Comparison of ENCODE assay signal across 28 cellular contexts in genomic region chr16:29779474-29779873, GRCh38. TPM values are rescaled to one million over a fixed set of nuclear protein-coding genes. Genes with fewer than 3 reads are reported as not detected.
DNase-seq lines count a peak whose midpoint lies in the region; ATAC-seq and TF ChIP-seq lines count a peak whose summit lies in the region.
"Had no signal": no experiment of that assay in that cellular context is flagged by ENCODE, and none has a peak within 500 bp of the region (broad histone marks: within the 10 kb centered on the region; RNA-seq: fewer than 3 reads in every experiment).

No MANE protein-coding gene starts in this region.

- no peak overlapping the region for H3K27ac Mint-ChIP-seq in GM23338
- H3K27ac Mint-ChIP-seq: activated naive CD8-positive, alpha-beta T cell treated with anti-CD3 and anti-CD28 coated beads, Interleukin-2, amount 50 U/mL, for 24 hours; stimulated activated naive CD8-positive, alpha-beta T cell treated with anti-CD3 and anti-CD28 coated beads, Interleukin-15, amount 100 ng/mL, for 72 hours had no signal

- peak overlapping the region; percentile 5 for H4K8ac ChIP-seq in trophoblast cell (ENCODE audit: low read depth, low read length)

- H2AFZ ChIP-seq in GM23338 (no peak overlapping the region), trophoblast cell (ENCODE audit: insufficient read depth, low read length, poor library complexity) (no peak overlapping the region)

- H3K27me3 ChIP-seq in GM23338 (ENCODE audit: insufficient read depth), result peaks cover 6% of the 10 kb centered on the region; the same call in 1 of the 2 replicates
- H3K27me3 ChIP-seq in trophoblast cell (ENCODE audit: insufficient read depth, low read length), result no peaks in the 10 kb centered on the region
- no peaks in the 10 kb centered on the region for H3K27me3 ChIP-seq in ovary

- TF ChIP-seq EP300 in ovary (IDR thresholded peaks at IDR 0.05), result no peak

- TF ChIP-seq POLR2A in ovary (IDR thresholded peaks at IDR 0.05), result no peak

- ATAC-seq in GM23338 (peak; percentile 54), HG03457 (IDR thresholded peaks at IDR 0.05; ENCODE audit: unreplicated experiment) (no peak)
- ATAC-seq: activated naive CD8-positive, alpha-beta T cell treated with anti-CD3 and anti-CD28 coated beads, Interleukin-2, amount 50 U/mL, for 24 hours; esophagus mucosa; Panc1; stimulated activated naive CD8-positive, alpha-beta T cell treated with anti-CD3 and anti-CD28 coated beads, Interleukin-15, amount 100 ng/mL, for 72 hours had no signal

- H3K23ac ChIP-seq in trophoblast cell (ENCODE audit: low read length), result no peak overlapping the region

- H3K27me3 Mint-ChIP-seq in GM23338 (ENCODE audit: insufficient read depth, low read depth, poor library complexity), result peaks cover 12% of the 10 kb centered on the region
- H3K27me3 Mint-ChIP-seq: activated naive CD8-positive, alpha-beta T cell treated with anti-CD3 and anti-CD28 coated beads, Interleukin-2, amount 50 U/mL, for 24 hours; progenitor cell of endocrine pancreas had no signal

- H2BK12ac ChIP-seq in trophoblast cell (ENCODE audit: low read length), result peak overlapping the region; percentile 95

- H3K4ac ChIP-seq in trophoblast cell (ENCODE audit: low read depth, low read length), result no peak overlapping the region

- no peak overlapping the region for H3K4me3 Mint-ChIP-seq in GM23338
- H3K4me3 Mint-ChIP-seq: activated naive CD8-positive, alpha-beta T cell treated with anti-CD3 and anti-CD28 coated beads, Interleukin-2, amount 50 U/mL, for 24 hours; CD4-positive, CD25-positive, alpha-beta regulatory T cell; stimulated activated naive CD8-positive, alpha-beta T cell treated with anti-CD3 and anti-CD28 coated beads, Interleukin-15, amount 100 ng/mL, for 72 hours had no signal

- H3K9me3 ChIP-seq in trophoblast cell (ENCODE audit: insufficient read depth, low read depth, low read length) (peaks cover 5% of the 10 kb centered on the region), ovary (no peaks in the 10 kb centered on the region)
- H3K9me3 ChIP-seq: tibial nerve had no signal

- H3K4me3 ChIP-seq in GM23338 (no peak overlapping the region), fibroblast of the aortic adventitia (ENCODE audit: low read depth, low read length) (no peak overlapping the region), trophoblast cell (ENCODE audit: low read depth, low read length) (no peak overlapping the region), ovary (no peak overlapping the region)
- H3K4me3 ChIP-seq: tibial nerve had no signal

- peaks cover 30% of the 10 kb centered on the region for H3K79me1 ChIP-seq in trophoblast cell (ENCODE audit: low read length)

- TF ChIP-seq CTCF in GM23338 (conservative IDR thresholded peaks at IDR 0.05; ENCODE audit: low read depth in 2 of 2) (no peak), fibroblast of the aortic adventitia (IDR thresholded peaks at IDR 0.05; ENCODE audit: insufficient read depth, low read length) (no peak), ovary (IDR thresholded peaks at IDR 0.05) (no peak)

- H3K4me2 ChIP-seq in GM23338 (no peak overlapping the region), trophoblast cell (ENCODE audit: low read length) (no peak overlapping the region)

- no peak overlapping the region for H3K27ac ChIP-seq in GM23338 (ENCODE audit: low read depth)
- H3K27ac ChIP-seq in trophoblast cell (ENCODE audit: low read depth, low read length), result peak overlapping the region; percentile 62
- H3K27ac ChIP-seq in ovary, result no peak overlapping the region
- H3K27ac ChIP-seq: tibial nerve had no signal

- H3K4me1 ChIP-seq in GM23338 (ENCODE audit: insufficient read depth), result no peaks in the 10 kb centered on the region
- H3K4me1 ChIP-seq in trophoblast cell (ENCODE audit: control insufficient read depth in 1 of 2, insufficient read depth in 2 of 2, low read length in 2 of 2), result peaks cover 30 to 37% of the 10 kb centered on the region in 2 experiments
- H3K4me1 ChIP-seq in ovary (ENCODE audit: insufficient read depth), result no peaks in the 10 kb centered on the region
- H3K4me1 ChIP-seq: tibial nerve had no signal

- peak overlapping the region; percentile 50 for H2BK120ac ChIP-seq in trophoblast cell (ENCODE audit: insufficient read depth, low read length, poor library complexity)

- H3K36me3 Mint-ChIP-seq in GM23338 (ENCODE audit: low read depth), result no peaks in the 10 kb centered on the region
- H3K36me3 Mint-ChIP-seq: CD4-positive, CD25-positive, alpha-beta regulatory T cell had no signal

- H3K14ac ChIP-seq in trophoblast cell (ENCODE audit: low read length), result no peak overlapping the region

- H3K9me2 ChIP-seq in GM23338 (ENCODE audit: insufficient read depth), result peaks cover 5% of the 10 kb centered on the region; the same call in 1 of the 2 replicates

- no peaks in the 10 kb centered on the region for H4K20me1 ChIP-seq in GM23338 (replicated peaks; ENCODE audit: insufficient read depth)

- peaks cover 19% of the 10 kb centered on the region for H3K4me1 Mint-ChIP-seq in GM23338

- DNase-seq in GM23338 (ENCODE audit: low spot score) (peak; percentile 50), RPMI7951 (ENCODE audit: low read depth) (peak; percentile 55), fibroblast of the aortic adventitia (ENCODE audit: low read depth) (peak; percentile 27), trophoblast cell (peak; percentile 87 to 92), ovary (no peak), NOMO-1 (lab: John Stamatoyannopoulos, UW; ENCODE audit: unreplicated experiment in 2 of 2) (no peak)
- no peak for DNase-seq in activated effector memory CD4-positive, alpha-beta T cell treated with Interleukin-2 at 50 U/mL for 16 hours
- DNase-seq: activated gamma-delta T cell; activated naive CD8-positive, alpha-beta T cell treated with anti-CD3 and anti-CD28 coated beads, Interleukin-2, amount 50 U/mL, for 24 hours; CD4-positive, CD25-positive, alpha-beta regulatory T cell; effector CD4-positive, alpha-beta T cell; GF-D8; GOT3; hypothalamus; NCI-H510A; stimulated activated naive CD8-positive, alpha-beta T cell treated with anti-CD3 and anti-CD28 coated beads, Interleukin-15, amount 100 ng/mL, for 72 hours; T-helper 1 cell had no signal

- H3K9ac ChIP-seq in trophoblast cell (ENCODE audit: low read length), result no peak overlapping the region

- H3F3A ChIP-seq in GM23338 (replicated peaks; ENCODE audit: low read depth), result no peaks in the 10 kb centered on the region

- H3K36me3 ChIP-seq in GM23338 (ENCODE audit: insufficient read depth) (no peaks in the 10 kb centered on the region), trophoblast cell (ENCODE audit: control insufficient read depth in 1 of 2, insufficient read depth in 2 of 2, low read length in 2 of 2) (no peaks in the 10 kb centered on the region), ovary (no peaks in the 10 kb centered on the region)
- H3K36me3 ChIP-seq: tibial nerve had no signal

- peak overlapping the region; percentile 10 for H2BK5ac ChIP-seq in trophoblast cell (ENCODE audit: low read depth, low read length, poor library complexity)

- peaks cover 5% of the 10 kb centered on the region; the same call in 1 of the 3 replicates for H3K9me3 Mint-ChIP-seq in GM23338
- H3K9me3 Mint-ChIP-seq: activated naive CD8-positive, alpha-beta T cell treated with anti-CD3 and anti-CD28 coated beads, Interleukin-2, amount 50 U/mL, for 24 hours; CD4-positive, CD25-positive, alpha-beta regulatory T cell; stimulated activated naive CD8-positive, alpha-beta T cell treated with anti-CD3 and anti-CD28 coated beads, Interleukin-15, amount 100 ng/mL, for 72 hours had no signal

- H4K91ac ChIP-seq in trophoblast cell (ENCODE audit: low read depth, low read length), result peak overlapping the region; percentile 86

- no CpG with 5 or more reads among the region's 10 CpGs for WGBS in trophoblast cell (ENCODE audit: extremely low coverage, insufficient coverage, insufficient read length)
- WGBS in ovary, 3 donors, result 60 to 89% (median 70%) methylated on average over 10 of the region's 10 CpGs

- H4K12ac ChIP-seq in trophoblast cell (ENCODE audit: low read depth, low read length), result no peak overlapping the region

- H3K18ac ChIP-seq in trophoblast cell (ENCODE audit: low read length), result no peak overlapping the region

- no peak overlapping the region for H2AK5ac ChIP-seq in trophoblast cell (ENCODE audit: low read length)

- H3K79me2 ChIP-seq in GM23338 (replicated peaks; ENCODE audit: insufficient read depth) (no peaks in the 10 kb centered on the region), trophoblast cell (ENCODE audit: control insufficient read depth, insufficient read depth, low read length, poor library complexity) (no peaks in the 10 kb centered on the region)

- intact Hi-C loops in ovary (cut with DNase I), result loop anchor here in 1 of 4 donors (10.0 kb wide), 1 partner anchor 115 kb away; the partner anchor contains the start of gene SPN

RNA-seq across cellular contexts. Expression of gene ZG16, which starts 1.4 kb away (rescaled TPM):
- total RNA-seq in GM23338 (2014; rRNA removed; shearing (Covaris generic)), result not detected in 2 replicates
- polyA plus RNA-seq in GM23338 (2016; fragmentation: Nextera tagmentation; extraction: Ambion mirVana) (not detected in 2 replicates), ovary (not detected)
- not detected in 2 replicates for total RNA-seq in RPMI7951 (2014; rRNA removed; shearing (Covaris generic))
- total RNA-seq in fibroblast of the aortic adventitia (ENCODE audit: low replicate concordance) (not detected in 2 replicates), ovary (under 1 TPM in 3 of 7 donors, not detected in 4; 0.07 to 0.48 (median 0.15) TPM)
- 0.01 and 0.05 TPM in 2 replicates for polyA plus RNA-seq in trophoblast cell (2013)
- total RNA-seq: CD4-positive, CD25-positive, alpha-beta regulatory T cell; chondrocyte; esophagus mucosa; frontal cortex; LHCN-M2; lower leg skin; mucosa of gallbladder; progenitor cell of endocrine pancreas; SK-MEL-5; tibial nerve had no signal
- polyA plus RNA-seq: CD4-positive, CD25-positive, alpha-beta regulatory T cell had no signal

RNA-seq across cellular contexts. Expression of gene KIF22, which starts 11.1 kb away (rescaled TPM):
- total RNA-seq in GM23338 (2014; rRNA removed; shearing (Covaris generic)), result 179 and 192 TPM in 2 replicates
- polyA plus RNA-seq in GM23338 (2016; fragmentation: Nextera tagmentation; extraction: Ambion mirVana), result 110 and 120 TPM in 2 replicates
- 120 and 128 TPM in 2 replicates for total RNA-seq in RPMI7951 (2014; rRNA removed; shearing (Covaris generic))
- total RNA-seq in fibroblast of the aortic adventitia (ENCODE audit: low replicate concordance), result 7.2 and 52.4 TPM in 2 replicates
- polyA plus RNA-seq in trophoblast cell (2013), result 75.9 and 76.3 TPM in 2 replicates
- total RNA-seq in ovary, result 10 to 100 TPM; 15.9 to 31.0 (median 20.7) TPM
- polyA plus RNA-seq in ovary, result 10 to 100 TPM; 14.4 to 30.6 TPM

RNA-seq across cellular contexts. Expression of gene MAZ, which starts 26.9 kb away (rescaled TPM):
- total RNA-seq in GM23338 (2014; rRNA removed; shearing (Covaris generic)), result 181 and 270 TPM in 2 replicates
- polyA plus RNA-seq in GM23338 (2016; fragmentation: Nextera tagmentation; extraction: Ambion mirVana) (155 and 170 TPM in 2 replicates), ovary (100 to 1,000 TPM; 105 to 152 TPM)
- 114 and 181 TPM in 2 replicates for total RNA-seq in RPMI7951 (2014; rRNA removed; shearing (Covaris generic))
- total RNA-seq in fibroblast of the aortic adventitia (ENCODE audit: low replicate concordance) (74.0 and 159 TPM in 2 replicates), ovary (100 to 1,000 TPM in 5 of 7 donors, 10 to 100 TPM in 2; 50.6 to 256 (median 192) TPM)
- 151 and 161 TPM in 2 replicates for polyA plus RNA-seq in trophoblast cell (2013)

RNA-seq across cellular contexts. Expression of gene PRRT2, which starts 32.5 kb away (rescaled TPM):
- total RNA-seq in GM23338 (2014; rRNA removed; shearing (Covaris generic)), result 8.9 and 13.3 TPM in 2 replicates
- polyA plus RNA-seq in GM23338 (2016; fragmentation: Nextera tagmentation; extraction: Ambion mirVana), result 13.6 and 16.6 TPM in 2 replicates
- total RNA-seq in RPMI7951 (2014; rRNA removed; shearing (Covaris generic)), result 1.7 and 2.5 TPM in 2 replicates
- 7.7 and 32.0 TPM in 2 replicates for total RNA-seq in fibroblast of the aortic adventitia (ENCODE audit: low replicate concordance)
- polyA plus RNA-seq in trophoblast cell (2013), result 3.9 and 4.1 TPM in 2 replicates
- total RNA-seq in ovary, result 10 to 100 TPM; 26.0 to 64.5 (median 36.0) TPM
- polyA plus RNA-seq in ovary, result 10 to 100 TPM in 1 of 2 donors, 1 to 10 TPM in 1; 6.3 to 28.6 TPM
- total RNA-seq: esophagus mucosa, SK-MEL-5 had no signal

RNA-seq across cellular contexts. Expression of gene C16orf54, which starts 33.7 kb away (rescaled TPM):
- total RNA-seq in GM23338 (2014; rRNA removed; shearing (Covaris generic)), result not detected in 2 replicates
- polyA plus RNA-seq in GM23338 (2016; fragmentation: Nextera tagmentation; extraction: Ambion mirVana) (2.0 and 3.2 TPM in 2 replicates), ovary (1 to 10 TPM in 1 of 2 donors, under 1 TPM in 1; 0.16 to 1.7 TPM)
- total RNA-seq in RPMI7951 (2014; rRNA removed; shearing (Covaris generic)), result 0.10 TPM in 1 of 2 replicates, not detected in the other
- total RNA-seq in fibroblast of the aortic adventitia (ENCODE audit: low replicate concordance) (not detected in 2 replicates), ovary (under 1 TPM; 0.12 to 0.72 (median 0.30) TPM)
- 0.05 and 0.06 TPM in 2 replicates for polyA plus RNA-seq in trophoblast cell (2013)
- total RNA-seq: chondrocyte, LHCN-M2, SK-MEL-5 had no signal

Comparison
In these comparisons a context has a peak if more than half of its experiments do, and no peak if none do; other contexts are left out.
1. DNase-seq: peak in GM23338 (single experiment), RPMI7951 (single experiment), fibroblast of the aortic adventitia (single experiment) and trophoblast cell (2 of 2); none in activated effector memory CD4-positive, alpha-beta T cell treated with Interleukin-2 at 50 U/mL for 16 hours (single experiment), ovary (0 of 5) and NOMO-1 (0 of 2).